ENCODE assay signal across 25 cellular contexts in the genomic region with DNA sequence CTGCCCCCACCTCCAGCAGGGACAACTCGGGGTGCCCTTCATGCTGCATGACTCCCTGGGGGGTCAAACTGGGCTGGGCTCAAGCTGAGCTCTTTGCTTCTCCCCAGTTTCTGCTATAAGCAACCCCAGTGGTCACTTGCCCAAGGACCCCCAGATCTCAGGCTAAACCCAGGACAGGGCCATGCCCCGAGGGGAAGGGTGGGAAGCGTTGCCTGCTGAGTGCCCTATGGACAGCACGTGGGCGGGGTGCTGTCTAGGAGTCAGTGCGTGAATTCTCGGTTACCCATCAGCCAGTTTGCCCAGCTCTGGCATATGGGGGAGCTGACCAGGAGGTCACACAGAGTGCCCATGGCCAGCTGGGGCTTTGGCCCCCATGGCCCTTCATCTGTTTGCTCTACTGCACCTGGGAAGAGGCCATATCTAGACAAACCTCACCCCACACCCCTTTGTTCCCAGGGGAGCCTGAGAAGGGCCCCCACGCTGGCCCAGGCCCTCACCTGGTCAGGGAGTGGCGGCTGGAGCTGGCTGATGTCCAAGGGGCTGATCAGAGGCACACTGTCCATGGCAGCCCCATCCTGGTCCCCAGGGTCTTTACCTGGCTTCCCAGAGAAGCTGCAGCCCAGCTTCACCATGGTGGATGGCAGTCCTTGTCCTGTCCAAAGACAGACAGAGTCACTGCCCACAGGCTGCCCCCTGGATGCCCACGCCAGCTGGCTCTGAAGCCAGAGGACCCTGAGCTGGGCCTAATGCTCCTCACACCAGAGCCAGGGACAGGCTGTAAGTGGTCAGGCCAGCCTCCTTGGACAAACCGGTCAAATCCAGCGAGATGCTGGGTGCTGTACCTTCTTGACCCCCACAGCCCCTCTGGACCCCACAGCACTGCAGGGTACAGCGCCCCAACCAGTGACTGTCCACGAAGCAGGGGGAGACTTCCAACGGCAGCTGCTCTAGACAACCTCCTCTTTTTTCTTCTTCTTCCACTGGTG. TPM values are rescaled to one million over a fixed set of nuclear protein-coding genes. Genes with fewer than 3 reads are reported as not detected.
A peak's percentile ranks its signal among the peaks of the same experiment; 100 is the strongest.
DNase-seq lines count a peak whose midpoint lies in the region; ATAC-seq and TF ChIP-seq lines count a peak whose summit lies in the region.
"Had no signal": no experiment of that assay in that cellular context is flagged by ENCODE, and none has a peak within 500 bp of the region (broad histone marks: within the 10 kb centered on the region; RNA-seq: fewer than 3 reads in every experiment).

No MANE protein-coding gene starts in this region.

- peaks cover 16% of the 10 kb centered on the region for H3K9me3 Mint-ChIP-seq in GM23338
- H3K9me3 Mint-ChIP-seq: activated naive CD4-positive, alpha-beta T cell treated with anti-CD3 and anti-CD28 coated beads, Interleukin-2, amount 50 U/mL, for 72 hours; activated T-helper 2 cell treated with anti-CD3 and anti-CD28 coated beads, Interferon-gamma antibody, Interleukin-2, Interleukin-4, amounts not matched to agents 10 μg/mL and 5 μg/mL and 100 μg/mL, durations not matched to agents 14 hours and 24 hours and 36 hours; CD4-positive, CD25-positive, alpha-beta regulatory T cell; HFFc6 had no signal

- H3F3A ChIP-seq in GM23338 (replicated peaks; ENCODE audit: low read depth) = 0 out of 2 replicates have a peak, but pooled peaks cover 8% of the 10 kb centered on the region

- peaks cover 14% of the 10 kb centered on the region; the same call in 1 of the 2 replicates for H3K9me3 ChIP-seq in NT2/D1 (ENCODE audit: insufficient read depth, low read length)
- H3K9me3 ChIP-seq: A549, breast epithelium, gastrocnemius medialis, Peyer's patch, SJCRH30 had no signal

- peaks cover 19% of the 10 kb centered on the region for H3K4me1 Mint-ChIP-seq in GM23338

- H3K4me2 ChIP-seq in GM23338 = peak overlapping the region; percentile 80; the same call in 1 of the 2 replicates

- H3K4me1 ChIP-seq in GM23338 (ENCODE audit: insufficient read depth) (peaks cover 17% of the 10 kb centered on the region), NT2/D1 (ENCODE audit: insufficient read depth, insufficient read length) (peaks cover 24% of the 10 kb centered on the region)
- H3K4me1 ChIP-seq: SJCRH30 had no signal

- H3K9ac ChIP-seq in NT2/D1 (ENCODE audit: insufficient read length, low read depth) = peak overlapping the region; percentile 42
- H3K9ac ChIP-seq: parathyroid adenoma had no signal

- H3K9me2 ChIP-seq in GM23338 (ENCODE audit: insufficient read depth) = no peaks in the 10 kb centered on the region

- H3K27ac Mint-ChIP-seq in GM23338 = no peak overlapping the region
- H3K27ac Mint-ChIP-seq: activated CD8-positive, alpha-beta T cell treated with anti-CD3 and anti-CD28 coated beads, Interleukin-2, amount 10 ng/mL, durations not matched to agents 7 days and 5 days; activated naive CD4-positive, alpha-beta T cell treated with anti-CD3 and anti-CD28 coated beads, Interleukin-2, amount 50 U/mL, for 72 hours; activated T-helper 2 cell treated with anti-CD3 and anti-CD28 coated beads, Interferon-gamma antibody, Interleukin-2, Interleukin-4, amounts not matched to agents 10 μg/mL and 5 μg/mL and 100 μg/mL, durations not matched to agents 14 hours and 24 hours and 36 hours; CD4-positive, CD25-positive, alpha-beta regulatory T cell; HFFc6 had no signal

- no peak for TF ChIP-seq CTCF in GM23338 (conservative IDR thresholded peaks at IDR 0.05; ENCODE audit: low read depth in 2 of 2)

- peak overlapping the region; percentile 55; the same call in 1 of the 3 replicates for H3K4me3 Mint-ChIP-seq in GM23338
- H3K4me3 Mint-ChIP-seq: activated CD8-positive, alpha-beta T cell treated with anti-CD3 and anti-CD28 coated beads, Interleukin-2, amount 10 ng/mL, durations not matched to agents 7 days and 5 days had no signal

- DNase-seq in GM23338 (ENCODE audit: low spot score) (no peak), NT2/D1 (ENCODE audit: low read depth, low spot score) (no peak), mesenteric fat pad (ENCODE audit: low spot score) (peak; percentile 83), globus pallidus (ENCODE audit: low spot score) (no peak), islet precursor cell (no peak)
- DNase-seq: DND-41, WERI-Rb-1 had no signal

- H4K20me1 ChIP-seq in GM23338 (replicated peaks; ENCODE audit: insufficient read depth) = no peaks in the 10 kb centered on the region

- no peaks in the 10 kb centered on the region; the same call in 2 of the 3 replicates for H3K36me3 Mint-ChIP-seq in GM23338 (ENCODE audit: low read depth)
- H3K36me3 Mint-ChIP-seq: activated naive CD4-positive, alpha-beta T cell treated with anti-CD3 and anti-CD28 coated beads, Interleukin-2, amount 50 U/mL, for 72 hours; CD4-positive, CD25-positive, alpha-beta regulatory T cell had no signal

- no peak overlapping the region for H2AFZ ChIP-seq in GM23338

- no peaks in the 10 kb centered on the region for H3K79me2 ChIP-seq in GM23338 (replicated peaks; ENCODE audit: insufficient read depth)
- H3K79me2 ChIP-seq: parathyroid adenoma had no signal

- H3K36me3 ChIP-seq in GM23338 (ENCODE audit: insufficient read depth) (no peaks in the 10 kb centered on the region), NT2/D1 (ENCODE audit: insufficient read depth, insufficient read length, low read length) (no peaks in the 10 kb centered on the region)
- H3K36me3 ChIP-seq: breast epithelium, gastrocnemius medialis, Peyer's patch, SJCRH30, WERI-Rb-1 had no signal

- no peak overlapping the region for H3K4me3 ChIP-seq in GM23338
- no peak overlapping the region for H3K4me3 ChIP-seq in NT2/D1 (ENCODE audit: insufficient read length, low read depth)
- H3K4me3 ChIP-seq: A549, gastrocnemius medialis, K562, Peyer's patch, SJCRH30 had no signal

- peaks cover 76% of the 10 kb centered on the region for H3K27me3 Mint-ChIP-seq in GM23338 (ENCODE audit: insufficient read depth, low read depth, poor library complexity)

- no peak overlapping the region for H3K27ac ChIP-seq in GM23338 (ENCODE audit: low read depth)
- H3K27ac ChIP-seq: A549, breast epithelium, gastrocnemius medialis, parathyroid adenoma, Peyer's patch, SJCRH30, WERI-Rb-1 had no signal

- ATAC-seq in GM23338 (no peak), GM21381 (IDR thresholded peaks at IDR 0.05; ENCODE audit: unreplicated experiment) (no peak)

- H3K27me3 ChIP-seq in GM23338 (ENCODE audit: insufficient read depth) (peaks cover 84% of the 10 kb centered on the region), NT2/D1 (ENCODE audit: insufficient read depth, insufficient read length) (peaks cover 76% of the 10 kb centered on the region)
- H3K27me3 ChIP-seq: SJCRH30 had no signal

TF ChIP-seq in GM23338, 12 proteins besides CTCF, POLR2A, EP300 and RAD21 (continues in another document):
- TF ChIP-seq ZNF114 (CRISPR knock-in tag; IDR thresholded peaks at IDR 0.05) = no peak

RNA-seq across cellular contexts. Expression of a gene that starts 8.0 kb away (rescaled TPM):
- 0.31 and 1.0 TPM in 2 replicates for total RNA-seq in GM23338 (2014; rRNA removed; shearing (Covaris generic))
- 8.0 and 9.0 TPM in 2 replicates for polyA plus RNA-seq in GM23338 (2016; fragmentation: Nextera tagmentation; extraction: Ambion mirVana)
- total RNA-seq in mesenteric fat pad = not detected
- total RNA-seq: activated CD8-positive, alpha-beta T cell treated with anti-CD3 and anti-CD28 coated beads, Interleukin-2, amount 10 ng/mL, durations not matched to agents 7 days and 5 days; activated naive CD4-positive, alpha-beta T cell treated with anti-CD3 and anti-CD28 coated beads, Interleukin-2, amount 50 U/mL, for 72 hours; activated T-helper 2 cell treated with anti-CD3 and anti-CD28 coated beads, Interferon-gamma antibody, Interleukin-2, Interleukin-4, amounts not matched to agents 10 μg/mL and 5 μg/mL and 100 μg/mL, durations not matched to agents 14 hours and 24 hours and 36 hours; fibroblast of lung; gastrocnemius medialis; K562; mammary epithelial cell; SJCRH30 had no signal
- polyA plus RNA-seq: fibroblast of lung, K562, mammary epithelial cell had no signal

RNA-seq across cellular contexts. Expression of a gene that starts 18.5 kb away (rescaled TPM):
- total RNA-seq in GM23338 (2014; rRNA removed; shearing (Covaris generic)) = not detected in 2 replicates
- polyA plus RNA-seq in GM23338 (2016; fragmentation: Nextera tagmentation; extraction: Ambion mirVana) = 0.68 and 1.5 TPM in 2 replicates
- total RNA-seq in mesenteric fat pad = 1.6 TPM
- total RNA-seq: activated CD8-positive, alpha-beta T cell treated with anti-CD3 and anti-CD28 coated beads, Interleukin-2, amount 10 ng/mL, durations not matched to agents 7 days and 5 days; activated naive CD4-positive, alpha-beta T cell treated with anti-CD3 and anti-CD28 coated beads, Interleukin-2, amount 50 U/mL, for 72 hours; activated T-helper 2 cell treated with anti-CD3 and anti-CD28 coated beads, Interferon-gamma antibody, Interleukin-2, Interleukin-4, amounts not matched to agents 10 μg/mL and 5 μg/mL and 100 μg/mL, durations not matched to agents 14 hours and 24 hours and 36 hours; breast epithelium; CD4-positive, CD25-positive, alpha-beta regulatory T cell; fibroblast of lung; HFFc6; K562; mammary epithelial cell; SJCRH30; temporal lobe; urinary bladder had no signal
- polyA plus RNA-seq: CD4-positive, CD25-positive, alpha-beta regulatory T cell; fibroblast of lung; mammary epithelial cell; neural cell had no signal

RNA-seq across cellular contexts. Expression of a gene that starts 19.9 kb away (rescaled TPM):
- total RNA-seq in GM23338 (2014; rRNA removed; shearing (Covaris generic)) = 41.0 and 41.3 TPM in 2 replicates
- 104 and 114 TPM in 2 replicates for polyA plus RNA-seq in GM23338 (2016; fragmentation: Nextera tagmentation; extraction: Ambion mirVana)
- 32.9 TPM for total RNA-seq in mesenteric fat pad

RNA-seq across cellular contexts. Expression of a gene that starts 20.0 kb away (rescaled TPM):
- 51.5 and 67.7 TPM in 2 replicates for total RNA-seq in GM23338 (2014; rRNA removed; shearing (Covaris generic))
- polyA plus RNA-seq in GM23338 (2016; fragmentation: Nextera tagmentation; extraction: Ambion mirVana) = 56.6 and 59.6 TPM in 2 replicates
- total RNA-seq in mesenteric fat pad = 46.3 TPM

RNA-seq across cellular contexts. Expression of a gene that starts 29.2 kb away (rescaled TPM):
- total RNA-seq in GM23338 (2014; rRNA removed; shearing (Covaris generic)) = 33.9 and 43.9 TPM in 2 replicates
- 30.8 and 33.0 TPM in 2 replicates for polyA plus RNA-seq in GM23338 (2016; fragmentation: Nextera tagmentation; extraction: Ambion mirVana)
- 19.0 TPM for total RNA-seq in mesenteric fat pad
- total RNA-seq: SJCRH30 had no signal
- polyA plus RNA-seq: neural cell had no signal
